In genomic region chr12:8231049-8231448, GRCh38 we compare ENCODE assay signal across 7 cellular contexts. TPM values are rescaled to one million over a fixed set of nuclear protein-coding genes. Genes with fewer than 3 reads are reported as not detected.
DNase-seq lines count a peak whose midpoint lies in the region; ATAC-seq, FAIRE-seq and TF ChIP-seq lines count a peak whose summit lies in the region.
"Not testable (repeated sequence)": the region's sequence is repeated elsewhere in the genome, so short reads cannot be mapped to it uniquely, and the experiment has no call there.
"Had no signal": no experiment of that assay in that cellular context is flagged by ENCODE, and none has a peak within 500 bp of the region (broad histone marks: within the 10 kb centered on the region; RNA-seq: fewer than 3 reads in every experiment).

No MANE protein-coding gene starts in this region.

- CTCF ChIA-PET in GM12878 (lab: Yijun Ruan, JAX), result interaction anchor here (0.6 to 3.1 kb wide), 17 partner anchors 12 to 298 kb away, joined by 3 to 61 read pairs (median 4); partner anchors contain the start of gene CLEC4A
- CTCF ChIA-PET in HepG2 (lab: Yijun Ruan, JAX; ENCODE audit: low intra/inter-chr PET ratio, low total read pairs), result interaction anchor here (1.5 kb wide), 1 partner anchor 123 kb away, joined by 18 read pairs; no protein-coding TSS in a partner anchor

- not testable (repeated sequence) for H3K9me3 ChIP-seq in BLaER1; GM12878 (replicated peaks; ENCODE audit: control insufficient read depth, insufficient read depth, low read length); HepG2 (ENCODE audit: low read length)

- H3K9ac ChIP-seq in BLaER1; GM12878 (ENCODE audit: control insufficient read depth, insufficient read depth, low read length); HepG2 (ENCODE audit: insufficient read depth, low read depth, low read length): not testable (repeated sequence)

- H3K9me3 Mint-ChIP-seq in HFFc6; dendritic cell treated with granulocyte-macrophage colony-stimulating factor and Interleukin-4, amounts not matched to agents 40 ng/mL and 50 ng/mL, for 4 days: not testable (repeated sequence)

- POLR2A ChIA-PET in GM12878 (lab: Charles Lee); HepG2 (lab: Yijun Ruan, JAX): not testable (repeated sequence)

- H2AFZ ChIP-seq in GM12878 (ENCODE audit: control insufficient read depth, low read depth, low read length); HepG2 (ENCODE audit: low read length): not testable (repeated sequence)

- SMC1A ChIA-PET in GM12878 (lab: Charles Lee; ENCODE audit: uncharacterized antibody, unreplicated experiment), result interaction anchor here (0.6 to 2.0 kb wide), 6 partner anchors 52 to 184 kb away, joined by 3 to 11 read pairs (median 3); no protein-coding TSS in a partner anchor

- not testable (repeated sequence) for TF ChIP-seq POLR2A in GM12878 (IDR thresholded peaks at IDR 0.05; ENCODE audit: low read depth, low read length); HepG2 (IDR thresholded peaks at IDR 0.05; ENCODE audit: insufficient read depth in 1 of 2, low read depth in 2 of 2, low read length in 2 of 2)

- not testable (repeated sequence) for H3K4me3 Mint-ChIP-seq in HFFc6; dendritic cell treated with granulocyte-macrophage colony-stimulating factor and Interleukin-4, amounts not matched to agents 40 ng/mL and 50 ng/mL, for 4 days

- H3K4me1 ChIP-seq in BLaER1, result peaks cover 27% of the 10 kb centered on the region
- H3K4me1 ChIP-seq in GM12878 (ENCODE audit: control insufficient read depth, insufficient read depth, low read length); HepG2 (ENCODE audit: insufficient read depth, low read length): not testable (repeated sequence)

- ATAC-seq in GM12878, HepG2: not testable (repeated sequence)

- in situ Hi-C loops in GM12878 (cut with MboI), result not testable (repeated sequence)
- in situ Hi-C loops in HepG2 (cut with HindIII; ENCODE audit: extremely low pct_ligation_motif_present, low pct_unique_long_range_greater_than_20kb), result loop anchor here (25.0 kb wide), 1 partner anchor 119 kb away; the partner anchor contains the start of gene CLEC4A

- not testable (repeated sequence) for H3K27me3 ChIP-seq in BLaER1; GM12878 (replicated peaks in 1 of 2; ENCODE audit: control insufficient read depth in 2 of 2, insufficient read depth in 2 of 2, low read length in 1 of 2); HepG2 (ENCODE audit: control insufficient read depth in 1 of 2, insufficient read depth in 2 of 2, low read length in 2 of 2)

- not testable (repeated sequence) for H3K79me2 ChIP-seq in GM12878 (ENCODE audit: control insufficient read depth, insufficient read depth, low read length); HepG2 (ENCODE audit: insufficient read depth, low read length)

- H3K4me1 Mint-ChIP-seq in HFFc6 (ENCODE audit: low read depth), result peaks cover 39% of the 10 kb centered on the region
- peaks cover 51% of the 10 kb centered on the region for H3K4me1 Mint-ChIP-seq in dendritic cell treated with granulocyte-macrophage colony-stimulating factor and Interleukin-4, amounts not matched to agents 40 ng/mL and 50 ng/mL, for 4 days (ENCODE audit: low read depth)

- H3K27ac ChIP-seq in BLaER1; GM12878 (ENCODE audit: control insufficient read depth, insufficient read depth); HepG2 (ENCODE audit: extremely low read length, insufficient read depth, low read length): not testable (repeated sequence)

- H3K36me3 ChIP-seq in BLaER1; GM12878 (ENCODE audit: control insufficient read depth in 2 of 2, insufficient read depth in 2 of 2, low read length in 1 of 2); HepG2 (replicated peaks in 1 of 2; ENCODE audit: control insufficient read depth in 1 of 2, insufficient read depth in 2 of 2, low read length in 2 of 2): not testable (repeated sequence)

- peaks cover 12% of the 10 kb centered on the region for H3K27me3 Mint-ChIP-seq in HFFc6 (ENCODE audit: insufficient read depth)
- not testable (repeated sequence) for H3K27me3 Mint-ChIP-seq in dendritic cell treated with granulocyte-macrophage colony-stimulating factor and Interleukin-4, amounts not matched to agents 40 ng/mL and 50 ng/mL, for 4 days

- not testable (repeated sequence) for TF ChIP-seq EP300 in GM12878 (IDR thresholded peaks at IDR 0.05; ENCODE audit: borderline replicate concordance in 1 of 2, control insufficient read depth in 1 of 2, low read depth in 2 of 2, low read length in 2 of 2); HepG2 (IDR thresholded peaks at IDR 0.05; ENCODE audit: low read depth in 2 of 2, low read length in 2 of 2); HepG2 (CRISPR knock-in tag; IDR thresholded peaks at IDR 0.05; ENCODE audit: borderline replicate concordance)

- not testable (repeated sequence) for DNase-seq in HFFc6; GM12878 (ENCODE audit: low read depth, low spot score); HepG2 (ENCODE audit: low spot score)

- not testable (repeated sequence) for BruUV-seq in GM12878 (replicated peaks; lab: Mats Ljungman, UMichigan); HepG2 (replicated peaks; lab: Mats Ljungman, UMichigan)

- H4K20me1 ChIP-seq in BLaER1, result peaks cover 16% of the 10 kb centered on the region; the same call in 1 of the 2 replicates
- not testable (repeated sequence) for H4K20me1 ChIP-seq in GM12878 (ENCODE audit: control insufficient read depth, insufficient read depth); HepG2 (ENCODE audit: insufficient read depth, low read length)

- FAIRE-seq in GM12878 (lab: Jason Lieb, UNC); HepG2 (lab: Jason Lieb, UNC): not testable (repeated sequence)

- not testable (repeated sequence) for TF ChIP-seq CTCF in HFFc6 (IDR thresholded peaks at IDR 0.05); GM12878 (IDR thresholded peaks at IDR 0.05 in 2 of 3, conservative IDR thresholded peaks at IDR 0.05 in 1 of 3; ENCODE audit: control insufficient read depth in 2 of 3, extremely low read depth in 1 of 3, insufficient read depth in 1 of 3, low read depth in 3 of 3, low read length in 3 of 3); HepG2 (CRISPR knock-in tag; IDR thresholded peaks at IDR 0.05)

- not testable (repeated sequence) for H3K36me3 Mint-ChIP-seq in HFFc6 (ENCODE audit: low read depth)
- H3K36me3 Mint-ChIP-seq in dendritic cell treated with granulocyte-macrophage colony-stimulating factor and Interleukin-4, amounts not matched to agents 40 ng/mL and 50 ng/mL, for 4 days (ENCODE audit: low read depth), result peaks cover 16% of the 10 kb centered on the region

- H3K4me2 ChIP-seq in BLaER1, result peak overlapping the region; percentile 43; the same call in 1 of the 2 replicates
- not testable (repeated sequence) for H3K4me2 ChIP-seq in GM12878 (ENCODE audit: control insufficient read depth, insufficient read depth)
- 0 out of 2 replicates have a peak overlapping the region, but pooled peaks have one; percentile 13 for H3K4me2 ChIP-seq in HepG2 (ENCODE audit: low read depth, low read length)

- RAD21 ChIA-PET in GM12878 (lab: Charles Lee; ENCODE audit: unreplicated experiment), result interaction anchor here (0.8 to 1.5 kb wide), 4 partner anchors 50 to 186 kb away, joined by 3 to 21 read pairs (median 3); no protein-coding TSS in a partner anchor

- WGBS in GM12878 (ENCODE audit: insufficient coverage, insufficient replicate concordance, low lambda C conversion rate, missing lambda C conversion rate), result 23% methylated on average over 3 of the region's 5 CpGs
- 10% methylated on average over 5 of the region's 5 CpGs for WGBS in HepG2 (ENCODE audit: low lambda C conversion rate)

- TF ChIP-seq RAD21 in GM12878 (IDR thresholded peaks at IDR 0.05; ENCODE audit: insufficient read depth, low read depth, low read length); HepG2 (CRISPR knock-in tag; IDR thresholded peaks at IDR 0.05): not testable (repeated sequence)

- intact Hi-C loops in GM12878 (cut with micrococcal nuclease; ENCODE audit: unreplicated experiment), result loop anchor here (1.0 to 10.0 kb wide), 2 partner anchors 46 to 122 kb away; no protein-coding TSS in a partner anchor
- intact Hi-C loops in dendritic cell treated with granulocyte-macrophage colony-stimulating factor and Interleukin-4, amounts not matched to agents 40 ng/mL and 50 ng/mL, for 4 days (cut with micrococcal nuclease), result loop anchor here (5.0 kb wide), 1 partner anchor 124 kb away; no protein-coding TSS in a partner anchor
- intact Hi-C loops in HepG2 (cut with micrococcal nuclease; ENCODE audit: unreplicated experiment), result not testable (repeated sequence)

- H3K4me3 ChIP-seq in BLaER1; GM12878; HepG2 (replicated peaks in 1 of 3; ENCODE audit: insufficient read depth in 1 of 3, low read depth in 2 of 3, low read length in 3 of 3): not testable (repeated sequence)

- peak overlapping the region; percentile 96; the same call in 1 of the 2 replicates for H3K27ac Mint-ChIP-seq in HFFc6
- peak overlapping the region; percentile 57 for H3K27ac Mint-ChIP-seq in dendritic cell treated with granulocyte-macrophage colony-stimulating factor and Interleukin-4, amounts not matched to agents 40 ng/mL and 50 ng/mL, for 4 days

RNA-seq across cellular contexts. Expression of gene FAM90A1, which starts 3.6 kb away (rescaled TPM):
- total RNA-seq in HFFc6 (2021; fragmentation: NEBNext Ultra II Directional; extraction: Animal tissue kit (Norgen Biotek cat#: 25700)), result under 1 TPM in 4 of 6 experiments, not detected in 2; 0.25 to 0.66 (median 0.31) TPM
- total RNA-seq in GM12878 (2013; cell fraction: nucleolus; rRNA removed), result not detected in 2 replicates
- 0.54 and 0.85 TPM in 2 replicates for total RNA-seq in GM12878 (2014; rRNA removed)
- total RNA-seq in GM12878 (2014; rRNA removed; fragmentation: Illumina TruSeq; extraction: Trizol), result 0.27 and 0.28 TPM in 2 replicates
- total RNA-seq in GM12878 (2021), result 0.62 and 0.66 TPM in 2 replicates
- 0.09 TPM for polyA plus RNA-seq in GM12878 (2011; ENCODE audit: low read depth)
- polyA plus RNA-seq in GM12878 (2011; rRNA removed), result 0.54 and 0.73 TPM in 2 replicates
- polyA plus RNA-seq in GM12878 (2011; cell fraction: cytosol; rRNA removed), result 0.61 and 0.64 TPM in 2 replicates
- 0.45 and 0.48 TPM in 2 replicates for polyA plus RNA-seq in GM12878 (2011; cell fraction: nucleus; rRNA removed)
- polyA plus RNA-seq in GM12878 (2012), result 0.57 and 0.63 TPM in 2 replicates
- polyA plus RNA-seq in GM12878 (2014; fragmentation: Illumina TruSeq; extraction: Trizol), result 0.24 and 0.44 TPM in 2 replicates
- polyA plus RNA-seq in GM12878 (2014; fragmentation: Nextera tagmentation; extraction: Ambion mirVana), result under 1 TPM; 0.09 to 0.23 TPM
- 0.72 and 0.73 TPM in 2 replicates for polyA plus RNA-seq in GM12878 (2014; rRNA removed)
- polyA plus RNA-seq in GM12878 (2016; fragmentation: Nextera tagmentation; extraction: Ambion mirVana), result under 1 TPM; 0.46 to 0.47 TPM
- polyA minus RNA-seq in GM12878 (2011; rRNA and poly(A)+ RNA removed), result 0.07 and 0.41 TPM in 2 replicates
- polyA minus RNA-seq in GM12878 (2011; cell fraction: cytosol; rRNA and poly(A)+ RNA removed), result not detected in 2 replicates
- 0.12 and 0.19 TPM in 2 replicates for polyA minus RNA-seq in GM12878 (2011; cell fraction: nucleus; rRNA and poly(A)+ RNA removed)
- not detected in 2 replicates for total RNA-seq in HepG2 (2016; rRNA removed; fragmentation: Illumina TruSeq; extraction: Trizol)
- not detected in 2 replicates for total RNA-seq in HepG2 (2016; cell fraction: cytosol; rRNA removed; fragmentation: Illumina TruSeq; extraction: Trizol; ENCODE audit: low read depth)
- total RNA-seq in HepG2 (2016; cell fraction: insoluble cytoplasmic fraction; rRNA removed; fragmentation: Illumina TruSeq; extraction: Trizol), result not detected in 2 replicates
- total RNA-seq in HepG2 (2016; cell fraction: membrane; rRNA removed; fragmentation: Illumina TruSeq; extraction: Trizol), result not detected in 2 replicates
- not detected in 2 replicates for total RNA-seq in HepG2 (2016; cell fraction: nucleus; rRNA removed; fragmentation: Illumina TruSeq; extraction: Trizol)
- polyA plus RNA-seq in HepG2 (2011; rRNA removed), result not detected in 2 replicates
- not detected in 2 replicates for polyA plus RNA-seq in HepG2 (2011; cell fraction: cytosol; rRNA removed)
- polyA plus RNA-seq in HepG2 (2011; cell fraction: nucleus; rRNA removed), result not detected in 2 replicates
- not detected in 2 replicates for polyA plus RNA-seq in HepG2 (2012)
- polyA plus RNA-seq in HepG2 (2016; cell fraction: cytosol; fragmentation: Illumina TruSeq; extraction: Trizol; ENCODE audit: low read depth), result not detected in 2 replicates
- polyA plus RNA-seq in HepG2 (2016; cell fraction: insoluble cytoplasmic fraction; fragmentation: Illumina TruSeq; extraction: Trizol; ENCODE audit: low read depth), result not detected in 2 replicates
- not detected in 2 replicates for polyA plus RNA-seq in HepG2 (2016; cell fraction: membrane; fragmentation: Illumina TruSeq; extraction: Trizol; ENCODE audit: low read depth)
- polyA plus RNA-seq in HepG2 (2016; cell fraction: nucleus; fragmentation: Illumina TruSeq; extraction: Trizol; ENCODE audit: insufficient read depth, low read depth), result not detected in 2 replicates
- not detected in 2 replicates for polyA minus RNA-seq in HepG2 (2011; rRNA and poly(A)+ RNA removed; ENCODE audit: low replicate concordance)
- not detected in 2 replicates for polyA minus RNA-seq in HepG2 (2011; cell fraction: cytosol; rRNA and poly(A)+ RNA removed)
- polyA minus RNA-seq in HepG2 (2011; cell fraction: nucleus; rRNA and poly(A)+ RNA removed), result not detected in 2 replicates
- total RNA-seq: A172 had no signal
- polyA plus RNA-seq: CD14-positive monocyte had no signal
